Comparison of ENCODE assay signal across 18 cellular contexts in genomic region chr4:133062851-133063250, GRCh38.
A peak's percentile ranks its signal among the peaks of the same experiment; 100 is the strongest.
DNase-seq lines count a peak whose midpoint lies in the region; ATAC-seq and FAIRE-seq lines count a peak whose summit lies in the region.
"Had no signal": no experiment of that assay in that cellular context is flagged by ENCODE, and none has a peak within 500 bp of the region (broad histone marks: within the 10 kb centered on the region; RNA-seq: fewer than 3 reads in every experiment).

No MANE protein-coding gene starts in this region.

- no peak for ATAC-seq in HG02798 (IDR thresholded peaks at IDR 0.05; ENCODE audit: poor library complexity, unreplicated experiment)
- no peak for ATAC-seq in HG03469 (IDR thresholded peaks at IDR 0.05; ENCODE audit: unreplicated experiment)

- no peaks in the 10 kb centered on the region for H4K20me1 ChIP-seq in Karpas-422 (ENCODE audit: insufficient read depth, low read depth, low read length)

- no peaks in the 10 kb centered on the region for H3K79me2 ChIP-seq in Karpas-422 (ENCODE audit: low read length)

- DNase-seq in Karpas-422: no peak
- peak; percentile 13 for DNase-seq in astrocyte of the hippocampus (ENCODE audit: low read depth, low spot score)
- peak; percentile 5 for DNase-seq in myocyte (ENCODE audit: low read depth)
- no peak for DNase-seq in NCI-H748 treated with DMSO at 0.1 percent for 48 hours (lab: John Stamatoyannopoulos, UW)
- no peak for DNase-seq in small intestine
- DNase-seq: CD4-positive, CD25-positive, alpha-beta regulatory T cell; COR-L47; DMS79; NCI-H1694; NCI-H2081 treated with DMSO at 0.1 percent for 48 hours; NCI-H2171 treated with DMSO at 0.1 percent for 48 hours; NCI-H524 treated with DMSO at 0.1 percent for 48 hours; OCI-M1; RPMI8226; SHP77 had no signal

- peaks cover 11% of the 10 kb centered on the region for H3K9me3 ChIP-seq in Karpas-422 (ENCODE audit: low read length)
- no peaks in the 10 kb centered on the region for H3K9me3 ChIP-seq in small intestine (ENCODE audit: control insufficient read depth, low read depth)

- FAIRE-seq in small intestine (lab: Jason Lieb, UNC): no peak
- FAIRE-seq: H1 had no signal

- H3K27ac ChIP-seq in Karpas-422 (ENCODE audit: low read length) (no peak overlapping the region), small intestine (ENCODE audit: low read depth in 1 of 2, low read length in 1 of 2) (no peak overlapping the region)

- no peaks in the 10 kb centered on the region for H3K4me1 ChIP-seq in Karpas-422 (ENCODE audit: low read length)
- H3K4me1 ChIP-seq in small intestine (ENCODE audit: control insufficient read depth in 2 of 2, insufficient read depth in 1 of 2, low read depth in 1 of 2, low read length in 1 of 2): no peaks in the 10 kb centered on the region

- WGBS in small intestine, 3 donors: 83 to 86% (median 83%) methylated on average over 1 of the region's 1 CpG

- H3K27me3 ChIP-seq in Karpas-422 (ENCODE audit: low read length): no peaks in the 10 kb centered on the region
- no peaks in the 10 kb centered on the region for H3K27me3 ChIP-seq in small intestine (ENCODE audit: control insufficient read depth in 2 of 2, insufficient read depth in 2 of 2, low read length in 2 of 2)

- H3K36me3 ChIP-seq in Karpas-422 (ENCODE audit: insufficient read depth, low read length) (no peaks in the 10 kb centered on the region), small intestine (ENCODE audit: control insufficient read depth in 2 of 2, insufficient read depth in 2 of 2, low read length in 2 of 2) (no peaks in the 10 kb centered on the region)

- no peak overlapping the region for H3K4me2 ChIP-seq in Karpas-422 (ENCODE audit: low read depth, low read length, poor library complexity, severe bottlenecking)

- H3K4me3 ChIP-seq in Karpas-422 (ENCODE audit: low read length) (no peak overlapping the region), small intestine (ENCODE audit: low read depth in 1 of 2, low read length in 2 of 2) (no peak overlapping the region)

- no peak overlapping the region for H3K9ac ChIP-seq in Karpas-422 (ENCODE audit: low read length)

- no peaks in the 10 kb centered on the region for H3K9me2 ChIP-seq in Karpas-422 (replicated peaks; ENCODE audit: insufficient read depth, low read length)

- H2AFZ ChIP-seq in Karpas-422 (ENCODE audit: low read length): peak overlapping the region; percentile 69; the same call in 1 of the 2 replicates

Comparison
In these comparisons a context has a peak if more than half of its experiments do, and no peak if none do; other contexts are left out.
1. DNase-seq: peak in astrocyte of the hippocampus (single experiment) and myocyte (single experiment); none in Karpas-422 (single experiment), NCI-H748 treated with DMSO at 0.1 percent for 48 hours (single experiment) and small intestine (single experiment).